Comparison of ENCODE assay signal across 13 cellular contexts in genomic region chr19:7918615-7919421, GRCh38. TPM values are rescaled to one million over a fixed set of nuclear protein-coding genes. Genes with fewer than 3 reads are reported as not detected.
DNase-seq lines count a peak whose midpoint lies in the region; ATAC-seq and TF ChIP-seq lines count a peak whose summit lies in the region.
"Had no signal": no experiment of that assay in that cellular context is flagged by ENCODE, and none has a peak within 500 bp of the region (broad histone marks: within the 10 kb centered on the region; RNA-seq: fewer than 3 reads in every experiment).

No MANE protein-coding gene starts in this region.

- TF ChIP-seq CTCF in Panc1 (IDR thresholded peaks at IDR 0.05) (no peak), gastroesophageal sphincter (IDR thresholded peaks at IDR 0.05) (no peak)

- in situ Hi-C loops in Panc1 (cut with HindIII; ENCODE audit: low pct_unique_long_range_greater_than_20kb, low sequenced_read_pairs), result no loop called here

- H3K4me1 ChIP-seq in Panc1 (ENCODE audit: control insufficient read depth, insufficient read depth, low read length) (peaks cover 20% of the 10 kb centered on the region), gastroesophageal sphincter (peaks cover 0 to 77% (median 45%) of the 10 kb centered on the region in 3 donors)
- H3K4me1 ChIP-seq: foreskin keratinocyte had no signal

- WGBS in gastroesophageal sphincter (ENCODE audit: low coverage in 1 of 2), 2 donors, result 57 to 61% methylated on average over 2 to 8 of the region's 42 CpGs

- H3K27ac ChIP-seq in Panc1 (ENCODE audit: low read length) (peak overlapping the region; percentile 44), gastroesophageal sphincter (peak overlapping the region in 3 of 4 donors; percentile 94 to 97 (median 94))

- H3K4me3 ChIP-seq in Panc1 (ENCODE audit: low read depth in 2 of 2, low read length in 2 of 2), result peak overlapping the region; percentile 61 to 62
- peak overlapping the region in 1 of 2 donors; percentile 64 for H3K4me3 ChIP-seq in gastroesophageal sphincter
- no peak overlapping the region; the same call in 1 of the 2 replicates for H3K4me3 ChIP-seq in H7 (ENCODE audit: insufficient read depth, low read depth, low read length)
- H3K4me3 ChIP-seq: lung had no signal

- no peak for DNase-seq in activated T-cell treated with anti-CD3 and anti-CD28 coated beads, Interleukin-2, amount 50 U/mL, for 24 hours
- DNase-seq in activated T-cell treated with anti-CD3 and anti-CD28 coated beads for 4 hours, result no peak
- DNase-seq in Panc1 (ENCODE audit: low read depth, low spot score), result no peak
- no peak for DNase-seq in stimulated activated effector memory CD8-positive, alpha-beta T cell treated with anti-CD3 and anti-CD28 coated beads, Interleukin-12 subunit alpha, Interleukin-12 subunit beta, amount 100 ng/mL, for 72 hours (ENCODE audit: low spot score in 2 of 2)
- no peak for DNase-seq in H7
- DNase-seq in NCI-H510A treated with DMSO at 0.1 percent for 48 hours (lab: John Stamatoyannopoulos, UW), result no peak
- DNase-seq in mesenteric fat pad (ENCODE audit: low spot score), result no peak
- DNase-seq: central memory CD4-positive, alpha-beta T cell; foreskin keratinocyte; NCI-H1694 treated with DMSO at 0.1 percent for 48 hours; SIG-M5 had no signal

- intact Hi-C loops in Panc1 (cut with micrococcal nuclease; ENCODE audit: unreplicated experiment), result no loop called here

- H3K36me3 ChIP-seq in Panc1 (ENCODE audit: control insufficient read depth, insufficient read depth, low read length) (no peaks in the 10 kb centered on the region; the same call in 1 of the 2 replicates), gastroesophageal sphincter (peaks cover 0 to 20% of the 10 kb centered on the region in 2 donors), H7 (replicated peaks; ENCODE audit: control insufficient read depth, insufficient read depth, low read length) (no peaks in the 10 kb centered on the region; the same call in 1 of the 2 replicates)

- peaks cover 37% of the 10 kb centered on the region for H3K4me1 Mint-ChIP-seq in activated T-cell treated with anti-CD3 and anti-CD28 coated beads, Interleukin-2, amount 50 U/mL, for 24 hours (ENCODE audit: low read depth)
- H3K4me1 Mint-ChIP-seq in stimulated activated effector memory CD8-positive, alpha-beta T cell treated with anti-CD3 and anti-CD28 coated beads, Interleukin-12 subunit alpha, Interleukin-12 subunit beta, amount 100 ng/mL, for 72 hours, result peaks cover 40% of the 10 kb centered on the region

- no TSS peak for BruUV-seq in Panc1 (replicated peaks; lab: Mats Ljungman, UMichigan)

- H3K27ac Mint-ChIP-seq in activated T-cell treated with anti-CD3 and anti-CD28 coated beads, Interleukin-2, amount 50 U/mL, for 24 hours, result no peak overlapping the region
- no peak overlapping the region for H3K27ac Mint-ChIP-seq in stimulated activated effector memory CD8-positive, alpha-beta T cell treated with anti-CD3 and anti-CD28 coated beads, Interleukin-12 subunit alpha, Interleukin-12 subunit beta, amount 100 ng/mL, for 72 hours

- POLR2A ChIA-PET in Panc1 (lab: Charles Lee), result no interaction called here

- peaks cover 49% of the 10 kb centered on the region for H3K27me3 Mint-ChIP-seq in activated T-cell treated with anti-CD3 and anti-CD28 coated beads, Interleukin-2, amount 50 U/mL, for 24 hours

- H3K27me3 ChIP-seq in Panc1 (ENCODE audit: control insufficient read depth, insufficient read depth, low read length) (no peaks in the 10 kb centered on the region), gastroesophageal sphincter (peaks cover 50% of the 10 kb centered on the region), H7 (ENCODE audit: control insufficient read depth, insufficient read depth, low read length) (peaks cover 49% of the 10 kb centered on the region)

- peaks cover 14% of the 10 kb centered on the region for H3K36me3 Mint-ChIP-seq in activated T-cell treated with anti-CD3 and anti-CD28 coated beads, Interleukin-2, amount 50 U/mL, for 24 hours (ENCODE audit: low read depth)
- H3K36me3 Mint-ChIP-seq in stimulated activated effector memory CD8-positive, alpha-beta T cell treated with anti-CD3 and anti-CD28 coated beads, Interleukin-12 subunit alpha, Interleukin-12 subunit beta, amount 100 ng/mL, for 72 hours, result peaks cover 23% of the 10 kb centered on the region

- H3K9me3 ChIP-seq in Panc1 (ENCODE audit: control insufficient read depth, insufficient read depth, low read depth, low read length), result no peaks in the 10 kb centered on the region
- no peaks in the 10 kb centered on the region for H3K9me3 ChIP-seq in gastroesophageal sphincter

- no peaks in the 10 kb centered on the region for H3K9me3 Mint-ChIP-seq in activated T-cell treated with anti-CD3 and anti-CD28 coated beads, Interleukin-2, amount 50 U/mL, for 24 hours
- no peaks in the 10 kb centered on the region for H3K9me3 Mint-ChIP-seq in stimulated activated effector memory CD8-positive, alpha-beta T cell treated with anti-CD3 and anti-CD28 coated beads, Interleukin-12 subunit alpha, Interleukin-12 subunit beta, amount 100 ng/mL, for 72 hours

- peak overlapping the region; percentile 77 for H3K4me3 Mint-ChIP-seq in activated T-cell treated with anti-CD3 and anti-CD28 coated beads, Interleukin-2, amount 50 U/mL, for 24 hours
- peak overlapping the region; percentile 85 for H3K4me3 Mint-ChIP-seq in stimulated activated effector memory CD8-positive, alpha-beta T cell treated with anti-CD3 and anti-CD28 coated beads, Interleukin-12 subunit alpha, Interleukin-12 subunit beta, amount 100 ng/mL, for 72 hours

- ATAC-seq in Panc1 (no peak), gastroesophageal sphincter (no peak)
- ATAC-seq in stimulated activated effector memory CD8-positive, alpha-beta T cell treated with anti-CD3 and anti-CD28 coated beads, Interleukin-12 subunit alpha, Interleukin-12 subunit beta, amount 100 ng/mL, for 72 hours, result no peak

- TF ChIP-seq POLR2A in gastroesophageal sphincter (IDR thresholded peaks at IDR 0.05), result no peak

- TF ChIP-seq EP300 in gastroesophageal sphincter (IDR thresholded peaks at IDR 0.05), result no peak

- CTCF ChIA-PET in Panc1 (lab: Charles Lee), result interaction anchor here (0.8 kb wide), 1 partner anchor 22 kb away, joined by 3 read pairs; no protein-coding TSS in a partner anchor

RNA-seq across cellular contexts. Expression of gene SNAPC2, which starts 1.3 kb away (rescaled TPM):
- 63.0 TPM for total RNA-seq in Panc1 (2021; ENCODE audit: unreplicated experiment)
- 64.0 TPM for polyA plus RNA-seq in Panc1 (2012; ENCODE audit: insufficient read length)
- 10 to 100 TPM; 29.5 to 37.7 (median 33.4) TPM for total RNA-seq in gastroesophageal sphincter
- 25.5 and 25.9 TPM in 2 replicates for total RNA-seq in H7 (2014; rRNA removed; shearing (Covaris generic))
- total RNA-seq in mesenteric fat pad, result 17.8 TPM

RNA-seq across cellular contexts. Expression of gene TGFBR3L, which starts 4.2 kb away (rescaled TPM):
- total RNA-seq in Panc1 (2021; ENCODE audit: unreplicated experiment), result 12.5 TPM
- 38.6 TPM for polyA plus RNA-seq in Panc1 (2012; ENCODE audit: insufficient read length)
- 1 to 10 TPM; 2.8 to 8.5 (median 5.4) TPM for total RNA-seq in gastroesophageal sphincter
- total RNA-seq in H7 (2014; rRNA removed; shearing (Covaris generic)), result 1.7 TPM in 1 of 2 replicates, not detected in the other
- not detected for total RNA-seq in mesenteric fat pad

RNA-seq across cellular contexts. Expression of gene CTXN1, which starts 7.1 kb away (rescaled TPM):
- total RNA-seq in Panc1 (2021; ENCODE audit: unreplicated experiment), result 89.4 TPM
- 269 TPM for polyA plus RNA-seq in Panc1 (2012; ENCODE audit: insufficient read length)
- total RNA-seq in gastroesophageal sphincter, result 10 to 100 TPM; 18.3 to 33.3 (median 26.4) TPM
- 5.0 and 10.7 TPM in 2 replicates for total RNA-seq in H7 (2014; rRNA removed; shearing (Covaris generic))
- 0.96 TPM for total RNA-seq in mesenteric fat pad

RNA-seq across cellular contexts. Expression of gene MAP2K7, which starts 15.1 kb away (rescaled TPM):
- total RNA-seq in Panc1 (2021; ENCODE audit: unreplicated experiment) (32.9 TPM), gastroesophageal sphincter (10 to 100 TPM; 13.9 to 23.4 (median 17.9) TPM), mesenteric fat pad (26.7 TPM)
- polyA plus RNA-seq in Panc1 (2012; ENCODE audit: insufficient read length), result 35.2 TPM
- 21.1 and 24.3 TPM in 2 replicates for total RNA-seq in H7 (2014; rRNA removed; shearing (Covaris generic))

RNA-seq across cellular contexts. Expression of gene TIMM44, which starts 24.6 kb away (rescaled TPM):
- total RNA-seq in Panc1 (2021; ENCODE audit: unreplicated experiment) (105 TPM), gastroesophageal sphincter (100 to 1,000 TPM in 1 of 4 donors, 10 to 100 TPM in 3; 65.7 to 108 (median 86.4) TPM), mesenteric fat pad (48.9 TPM)
- 123 TPM for polyA plus RNA-seq in Panc1 (2012; ENCODE audit: insufficient read length)
- 110 and 131 TPM in 2 replicates for total RNA-seq in H7 (2014; rRNA removed; shearing (Covaris generic))
